In genomic region chr19:3539743-3540118, GRCh38 we compare ENCODE assay signal across 18 cellular contexts. TPM values are rescaled to one million over a fixed set of nuclear protein-coding genes. Genes with fewer than 3 reads are reported as not detected.
A peak's percentile ranks its signal among the peaks of the same experiment; 100 is the strongest.
DNase-seq lines count a peak whose midpoint lies in the region; ATAC-seq and TF ChIP-seq lines count a peak whose summit lies in the region.
"Had no signal": no experiment of that assay in that cellular context is flagged by ENCODE, and none has a peak within 500 bp of the region (broad histone marks: within the 10 kb centered on the region; RNA-seq: fewer than 3 reads in every experiment).

No MANE protein-coding gene starts in this region.

- H3K27me3 ChIP-seq in heart left ventricle: no peaks in the 10 kb centered on the region
- H3K27me3 ChIP-seq: BLaER1 treated with 17β-estradiol and CSF1 and Interleukin-3, amounts not matched to agents 10 nM and 100 nM had no signal

- peak overlapping the region; percentile 19 for H3K27ac ChIP-seq in cingulate gyrus (ENCODE audit: low read depth, low read length)
- H3K27ac ChIP-seq in heart left ventricle: no peak overlapping the region
- H3K27ac ChIP-seq: BLaER1 treated with 17β-estradiol and CSF1 and Interleukin-3, amounts not matched to agents 10 nM and 100 nM; SK-N-MC had no signal

- H3K4me1 Mint-ChIP-seq in activated T-cell treated with anti-CD3 and anti-CD28 coated beads, Interleukin-2, amount 50 U/mL, for 24 hours (ENCODE audit: low read depth): no peaks in the 10 kb centered on the region
- H3K4me1 Mint-ChIP-seq in IgD-negative memory B cell: no peaks in the 10 kb centered on the region
- H3K4me1 Mint-ChIP-seq in progenitor cell of endocrine pancreas (ENCODE audit: low read depth): peaks cover 4% of the 10 kb centered on the region

- no peaks in the 10 kb centered on the region for H3K9me3 ChIP-seq in heart left ventricle

- H3K9me3 Mint-ChIP-seq in activated T-cell treated with anti-CD3 and anti-CD28 coated beads, Interleukin-2, amount 50 U/mL, for 24 hours: peaks cover 2% of the 10 kb centered on the region
- H3K9me3 Mint-ChIP-seq in IgD-negative memory B cell (no peaks in the 10 kb centered on the region), progenitor cell of endocrine pancreas (ENCODE audit: low read depth) (no peaks in the 10 kb centered on the region)
- H3K9me3 Mint-ChIP-seq: H9 had no signal

- peaks cover 0 to 39% (median 20%) of the 10 kb centered on the region in 9 donors for H3K36me3 ChIP-seq in heart left ventricle

- H3K4me3 ChIP-seq in heart left ventricle: no peak overlapping the region
- H3K4me3 ChIP-seq: BLaER1 treated with 17β-estradiol and CSF1 and Interleukin-3, amounts not matched to agents 10 nM and 100 nM; SK-N-MC had no signal

- H3K27me3 Mint-ChIP-seq in activated T-cell treated with anti-CD3 and anti-CD28 coated beads, Interleukin-2, amount 50 U/mL, for 24 hours: no peaks in the 10 kb centered on the region
- no peaks in the 10 kb centered on the region for H3K27me3 Mint-ChIP-seq in IgD-negative memory B cell
- H3K27me3 Mint-ChIP-seq in progenitor cell of endocrine pancreas: no peaks in the 10 kb centered on the region

- H3K36me3 Mint-ChIP-seq in activated T-cell treated with anti-CD3 and anti-CD28 coated beads, Interleukin-2, amount 50 U/mL, for 24 hours (ENCODE audit: low read depth): peaks cover 49% of the 10 kb centered on the region
- H3K36me3 Mint-ChIP-seq in IgD-negative memory B cell: peaks cover 2% of the 10 kb centered on the region
- H3K36me3 Mint-ChIP-seq in progenitor cell of endocrine pancreas (ENCODE audit: insufficient read depth): peaks cover 7% of the 10 kb centered on the region

- no peak for DNase-seq in activated T-cell treated with anti-CD3 and anti-CD28 coated beads, Interleukin-2, amount 50 U/mL, for 24 hours
- no peak for DNase-seq in activated T-cell treated with anti-CD3 and anti-CD28 coated beads, Interleukin-2, amount 50 U/mL, for 48 hours
- DNase-seq in progenitor cell of endocrine pancreas (ENCODE audit: low spot score, unreplicated experiment): no peak
- DNase-seq in NCI-H187 treated with DMSO at 0.1 percent for 48 hours (lab: John Stamatoyannopoulos, UW): no peak
- no peak for DNase-seq in heart left ventricle
- DNase-seq: 8988T, DMS153, IMR-90, NCI-H510A, Right ventricle myocardium superior had no signal

- H3K4me3 Mint-ChIP-seq in activated T-cell treated with anti-CD3 and anti-CD28 coated beads, Interleukin-2, amount 50 U/mL, for 24 hours: no peak overlapping the region
- H3K4me3 Mint-ChIP-seq in IgD-negative memory B cell: no peak overlapping the region
- no peak overlapping the region for H3K4me3 Mint-ChIP-seq in progenitor cell of endocrine pancreas (ENCODE audit: low read depth)

- WGBS in heart left ventricle, 4 donors: 93 to 100% (median 98%) methylated on average over 2 of the region's 2 CpGs

- intact Hi-C loops in heart left ventricle (cut with DNase I): loop anchor here in 1 of 10 donors (10.0 kb wide), 1 partner anchor 165 kb away; the partner anchor contains the start of genes PIP5K1C and TJP3

- TF ChIP-seq CTCF in progenitor cell of endocrine pancreas (IDR thresholded peaks at IDR 0.05; ENCODE audit: unreplicated experiment) (no peak), heart left ventricle (IDR thresholded peaks at IDR 0.05) (no peak)

- peaks cover 0 to 15% (median 0%) of the 10 kb centered on the region in 12 donors for H3K4me1 ChIP-seq in heart left ventricle

- peak overlapping the region; percentile 63 for H3K27ac Mint-ChIP-seq in activated T-cell treated with anti-CD3 and anti-CD28 coated beads, Interleukin-2, amount 50 U/mL, for 24 hours
- H3K27ac Mint-ChIP-seq in IgD-negative memory B cell: peak overlapping the region in 2 of 3 donors; percentile 39 to 59
- H3K27ac Mint-ChIP-seq in progenitor cell of endocrine pancreas: peak overlapping the region; percentile 76

- no peak for TF ChIP-seq POLR2A in heart left ventricle (IDR thresholded peaks at IDR 0.05)

- ATAC-seq in GM19455 (IDR thresholded peaks at IDR 0.05; ENCODE audit: unreplicated experiment): no peak
- ATAC-seq in heart left ventricle: no peak

RNA-seq across cellular contexts. Expression of gene TEKTIP1, which starts 0.8 kb away (rescaled TPM):
- polyA plus RNA-seq in IgD-negative memory B cell (not detected), heart left ventricle (not detected)
- total RNA-seq in progenitor cell of endocrine pancreas (3.8 and 4.0 TPM in 2 replicates), heart left ventricle (1 to 10 TPM in 3 of 9 donors, under 1 TPM in 3, not detected in 3; 0.63 to 1.8 (median 0.93) TPM)
- total RNA-seq: HT-29, IMR-90, LHCN-M2 had no signal
- polyA plus RNA-seq: IMR-90 had no signal

RNA-seq across cellular contexts. Expression of gene MFSD12, which starts 17.7 kb away (rescaled TPM):
- polyA plus RNA-seq in IgD-negative memory B cell (51.9 TPM), heart left ventricle (10 to 100 TPM; 19.0 to 51.8 TPM)
- total RNA-seq in progenitor cell of endocrine pancreas (71.5 and 75.1 TPM in 2 replicates), heart left ventricle (10 to 100 TPM; 15.7 to 62.8 (median 23.4) TPM)

RNA-seq across cellular contexts. Expression of gene HMG20B, which starts 33.0 kb away (rescaled TPM):
- polyA plus RNA-seq in IgD-negative memory B cell (49.3 TPM), heart left ventricle (10 to 100 TPM; 48.8 to 68.6 TPM)
- total RNA-seq in progenitor cell of endocrine pancreas (72.8 and 79.7 TPM in 2 replicates), heart left ventricle (10 to 100 TPM; 24.8 to 65.6 (median 35.4) TPM)

RNA-seq across cellular contexts. Expression of gene FZR1, which starts 33.6 kb away (rescaled TPM):
- polyA plus RNA-seq in IgD-negative memory B cell (19.2 TPM), heart left ventricle (10 to 100 TPM; 13.9 to 23.5 TPM)
- total RNA-seq in progenitor cell of endocrine pancreas (61.3 and 70.5 TPM in 2 replicates), heart left ventricle (10 to 100 TPM; 15.4 to 41.0 (median 26.4) TPM)

RNA-seq across cellular contexts. Expression of gene DOHH, which starts 39.3 kb away (rescaled TPM):
- polyA plus RNA-seq in IgD-negative memory B cell (16.3 TPM), heart left ventricle (10 to 100 TPM; 17.9 to 34.3 TPM)
- total RNA-seq in progenitor cell of endocrine pancreas (9.4 and 9.9 TPM in 2 replicates), heart left ventricle (10 to 100 TPM in 5 of 9 donors, 1 to 10 TPM in 4; 7.4 to 32.3 (median 10.1) TPM)
